1 cellular context compared by ENCODE assay signal in the genomic region with DNA sequence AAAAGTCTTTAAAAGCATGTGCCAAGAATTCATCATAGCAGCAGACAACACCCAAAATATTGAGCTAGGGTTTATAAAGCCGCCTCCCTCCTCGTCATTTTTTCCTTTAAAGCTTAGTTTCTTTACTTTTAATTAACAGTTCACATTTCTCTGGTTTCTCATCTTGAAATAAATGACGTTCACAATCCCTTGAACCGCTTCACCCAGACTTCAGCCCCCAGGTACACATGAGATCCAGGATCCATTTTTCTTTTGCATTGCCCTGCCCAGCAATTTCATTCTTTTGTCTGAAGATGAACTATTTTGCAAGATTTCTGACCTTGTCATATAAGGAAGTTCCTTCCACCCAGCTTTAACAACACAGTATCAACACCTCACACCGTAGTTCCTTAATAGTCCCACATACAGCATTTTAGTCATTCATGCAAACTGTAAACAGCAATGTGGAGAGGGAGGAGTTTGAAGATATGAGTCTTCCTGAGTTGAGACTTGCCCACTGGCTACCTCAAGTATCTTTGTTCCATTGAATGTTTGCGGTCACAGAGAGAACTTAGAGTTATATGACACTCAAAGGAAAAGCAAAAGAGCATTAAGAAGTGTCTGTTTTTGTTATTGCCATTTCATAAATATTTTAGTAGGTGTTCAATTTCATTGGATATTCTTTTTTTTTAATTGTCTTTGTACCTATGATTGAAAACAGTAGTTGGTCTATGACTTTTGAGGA.
TF ChIP-seq lines count a peak whose summit lies in the region.

No MANE protein-coding gene starts in this region.

TF ChIP-seq in K562, 482 proteins besides CTCF, POLR2A, EP300 and RAD21 (continued from another document and continues in another):
- TF ChIP-seq, protein P1, sequence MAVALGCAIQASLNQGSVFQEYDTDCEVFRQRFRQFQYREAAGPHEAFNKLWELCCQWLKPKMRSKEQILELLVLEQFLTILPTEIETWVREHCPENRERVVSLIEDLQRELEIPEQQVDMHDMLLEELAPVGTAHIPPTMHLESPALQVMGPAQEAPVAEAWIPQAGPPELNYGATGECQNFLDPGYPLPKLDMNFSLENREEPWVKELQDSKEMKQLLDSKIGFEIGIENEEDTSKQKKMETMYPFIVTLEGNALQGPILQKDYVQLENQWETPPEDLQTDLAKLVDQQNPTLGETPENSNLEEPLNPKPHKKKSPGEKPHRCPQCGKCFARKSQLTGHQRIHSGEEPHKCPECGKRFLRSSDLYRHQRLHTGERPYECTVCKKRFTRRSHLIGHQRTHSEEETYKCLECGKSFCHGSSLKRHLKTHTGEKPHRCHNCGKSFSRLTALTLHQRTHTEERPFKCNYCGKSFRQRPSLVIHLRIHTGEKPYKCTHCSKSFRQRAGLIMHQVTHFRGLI (CRISPR knock-in tag; IDR thresholded peaks at IDR 0.05) = no peak
- TF ChIP-seq RHOXF2B (CRISPR knock-in tag; conservative IDR thresholded peaks at IDR 0.05) (no peak), ZNF311 (CRISPR knock-in tag; IDR thresholded peaks at IDR 0.05) (no peak), SRSF1 (IDR thresholded peaks at IDR 0.05; ENCODE audit: low read depth, low read length) (no peak), EP400 (IDR thresholded peaks at IDR 0.05) (no peak), TAF15 (IDR thresholded peaks at IDR 0.05; ENCODE audit: low read depth, low read length) (no peak), RBM15 (IDR thresholded peaks at IDR 0.05; ENCODE audit: insufficient read depth, low read length) (no peak), DDX20 (tag; IDR thresholded peaks at IDR 0.05; ENCODE audit: low read depth) (no peak), ZNF217 (CRISPR knock-in tag; IDR thresholded peaks at IDR 0.05) (no peak), RBM34 (IDR thresholded peaks at IDR 0.05; ENCODE audit: borderline replicate concordance, insufficient read depth, low read length) (no peak), ZNF696 (CRISPR knock-in tag; conservative IDR thresholded peaks at IDR 0.05) (no peak), NONO (IDR thresholded peaks at IDR 0.05; ENCODE audit: low read depth in 2 of 2, low read length in 1 of 2) (no peak; a peak in 1 of 4 replicates), HNRNPK (IDR thresholded peaks at IDR 0.05; ENCODE audit: low read depth, low read length, poor library complexity, severe bottlenecking) (no peak), ZFP1 (CRISPR knock-in tag; IDR thresholded peaks at IDR 0.05) (no peak), ZNF445 (CRISPR knock-in tag; IDR thresholded peaks at IDR 0.05; ENCODE audit: low read depth) (no peak)
- TF ChIP-seq, protein P2, sequence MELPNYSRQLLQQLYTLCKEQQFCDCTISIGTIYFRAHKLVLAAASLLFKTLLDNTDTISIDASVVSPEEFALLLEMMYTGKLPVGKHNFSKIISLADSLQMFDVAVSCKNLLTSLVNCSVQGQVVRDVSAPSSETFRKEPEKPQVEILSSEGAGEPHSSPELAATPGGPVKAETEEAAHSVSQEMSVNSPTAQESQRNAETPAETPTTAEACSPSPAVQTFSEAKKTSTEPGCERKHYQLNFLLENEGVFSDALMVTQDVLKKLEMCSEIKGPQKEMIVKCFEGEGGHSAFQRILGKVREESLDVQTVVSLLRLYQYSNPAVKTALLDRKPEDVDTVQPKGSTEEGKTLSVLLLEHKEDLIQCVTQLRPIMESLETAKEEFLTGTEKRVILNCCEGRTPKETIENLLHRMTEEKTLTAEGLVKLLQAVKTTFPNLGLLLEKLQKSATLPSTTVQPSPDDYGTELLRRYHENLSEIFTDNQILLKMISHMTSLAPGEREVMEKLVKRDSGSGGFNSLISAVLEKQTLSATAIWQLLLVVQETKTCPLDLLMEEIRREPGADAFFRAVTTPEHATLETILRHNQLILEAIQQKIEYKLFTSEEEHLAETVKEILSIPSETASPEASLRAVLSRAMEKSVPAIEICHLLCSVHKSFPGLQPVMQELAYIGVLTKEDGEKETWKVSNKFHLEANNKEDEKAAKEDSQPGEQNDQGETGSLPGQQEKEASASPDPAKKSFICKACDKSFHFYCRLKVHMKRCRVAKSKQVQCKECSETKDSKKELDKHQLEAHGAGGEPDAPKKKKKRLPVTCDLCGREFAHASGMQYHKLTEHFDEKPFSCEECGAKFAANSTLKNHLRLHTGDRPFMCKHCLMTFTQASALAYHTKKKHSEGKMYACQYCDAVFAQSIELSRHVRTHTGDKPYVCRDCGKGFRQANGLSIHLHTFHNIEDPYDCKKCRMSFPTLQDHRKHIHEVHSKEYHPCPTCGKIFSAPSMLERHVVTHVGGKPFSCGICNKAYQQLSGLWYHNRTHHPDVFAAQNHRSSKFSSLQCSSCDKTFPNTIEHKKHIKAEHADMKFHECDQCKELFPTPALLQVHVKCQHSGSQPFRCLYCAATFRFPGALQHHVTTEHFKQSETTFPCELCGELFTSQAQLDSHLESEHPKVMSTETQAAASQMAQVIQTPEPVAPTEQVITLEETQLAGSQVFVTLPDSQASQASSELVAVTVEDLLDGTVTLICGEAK (IDR thresholded peaks at IDR 0.05) = no peak
- TF ChIP-seq, protein P2 (CRISPR knock-in tag; IDR thresholded peaks at IDR 0.05) = no peak
- TF ChIP-seq, protein P3, sequence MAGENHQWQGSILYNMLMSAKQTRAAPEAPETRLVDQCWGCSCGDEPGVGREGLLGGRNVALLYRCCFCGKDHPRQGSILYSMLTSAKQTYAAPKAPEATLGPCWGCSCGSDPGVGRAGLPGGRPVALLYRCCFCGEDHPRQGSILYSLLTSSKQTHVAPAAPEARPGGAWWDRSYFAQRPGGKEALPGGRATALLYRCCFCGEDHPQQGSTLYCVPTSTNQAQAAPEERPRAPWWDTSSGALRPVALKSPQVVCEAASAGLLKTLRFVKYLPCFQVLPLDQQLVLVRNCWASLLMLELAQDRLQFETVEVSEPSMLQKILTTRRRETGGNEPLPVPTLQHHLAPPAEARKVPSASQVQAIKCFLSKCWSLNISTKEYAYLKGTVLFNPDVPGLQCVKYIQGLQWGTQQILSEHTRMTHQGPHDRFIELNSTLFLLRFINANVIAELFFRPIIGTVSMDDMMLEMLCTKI (IDR thresholded peaks at IDR 0.05; ENCODE audit: partially characterized antibody) = no peak
- TF ChIP-seq, protein P4, sequence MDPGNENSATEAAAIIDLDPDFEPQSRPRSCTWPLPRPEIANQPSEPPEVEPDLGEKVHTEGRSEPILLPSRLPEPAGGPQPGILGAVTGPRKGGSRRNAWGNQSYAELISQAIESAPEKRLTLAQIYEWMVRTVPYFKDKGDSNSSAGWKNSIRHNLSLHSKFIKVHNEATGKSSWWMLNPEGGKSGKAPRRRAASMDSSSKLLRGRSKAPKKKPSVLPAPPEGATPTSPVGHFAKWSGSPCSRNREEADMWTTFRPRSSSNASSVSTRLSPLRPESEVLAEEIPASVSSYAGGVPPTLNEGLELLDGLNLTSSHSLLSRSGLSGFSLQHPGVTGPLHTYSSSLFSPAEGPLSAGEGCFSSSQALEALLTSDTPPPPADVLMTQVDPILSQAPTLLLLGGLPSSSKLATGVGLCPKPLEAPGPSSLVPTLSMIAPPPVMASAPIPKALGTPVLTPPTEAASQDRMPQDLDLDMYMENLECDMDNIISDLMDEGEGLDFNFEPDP (CRISPR knock-in tag; IDR thresholded peaks at IDR 0.05) = no peak
- TF ChIP-seq, protein P5, sequence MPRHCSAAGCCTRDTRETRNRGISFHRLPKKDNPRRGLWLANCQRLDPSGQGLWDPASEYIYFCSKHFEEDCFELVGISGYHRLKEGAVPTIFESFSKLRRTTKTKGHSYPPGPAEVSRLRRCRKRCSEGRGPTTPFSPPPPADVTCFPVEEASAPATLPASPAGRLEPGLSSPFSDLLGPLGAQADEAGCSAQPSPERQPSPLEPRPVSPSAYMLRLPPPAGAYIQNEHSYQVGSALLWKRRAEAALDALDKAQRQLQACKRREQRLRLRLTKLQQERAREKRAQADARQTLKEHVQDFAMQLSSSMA (CRISPR knock-in tag; IDR thresholded peaks at IDR 0.05) = no peak
- TF ChIP-seq, protein P6, sequence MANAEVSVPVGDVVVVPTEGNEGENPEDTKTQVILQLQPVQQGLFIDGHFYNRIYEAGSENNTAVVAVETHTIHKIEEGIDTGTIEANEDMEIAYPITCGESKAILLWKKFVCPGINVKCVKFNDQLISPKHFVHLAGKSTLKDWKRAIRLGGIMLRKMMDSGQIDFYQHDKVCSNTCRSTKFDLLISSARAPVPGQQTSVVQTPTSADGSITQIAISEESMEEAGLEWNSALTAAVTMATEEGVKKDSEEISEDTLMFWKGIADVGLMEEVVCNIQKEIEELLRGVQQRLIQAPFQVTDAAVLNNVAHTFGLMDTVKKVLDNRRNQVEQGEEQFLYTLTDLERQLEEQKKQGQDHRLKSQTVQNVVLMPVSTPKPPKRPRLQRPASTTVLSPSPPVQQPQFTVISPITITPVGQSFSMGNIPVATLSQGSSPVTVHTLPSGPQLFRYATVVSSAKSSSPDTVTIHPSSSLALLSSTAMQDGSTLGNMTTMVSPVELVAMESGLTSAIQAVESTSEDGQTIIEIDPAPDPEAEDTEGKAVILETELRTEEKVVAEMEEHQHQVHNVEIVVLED (CRISPR knock-in tag; IDR thresholded peaks at IDR 0.05) = no peak
- TF ChIP-seq, protein P7, sequence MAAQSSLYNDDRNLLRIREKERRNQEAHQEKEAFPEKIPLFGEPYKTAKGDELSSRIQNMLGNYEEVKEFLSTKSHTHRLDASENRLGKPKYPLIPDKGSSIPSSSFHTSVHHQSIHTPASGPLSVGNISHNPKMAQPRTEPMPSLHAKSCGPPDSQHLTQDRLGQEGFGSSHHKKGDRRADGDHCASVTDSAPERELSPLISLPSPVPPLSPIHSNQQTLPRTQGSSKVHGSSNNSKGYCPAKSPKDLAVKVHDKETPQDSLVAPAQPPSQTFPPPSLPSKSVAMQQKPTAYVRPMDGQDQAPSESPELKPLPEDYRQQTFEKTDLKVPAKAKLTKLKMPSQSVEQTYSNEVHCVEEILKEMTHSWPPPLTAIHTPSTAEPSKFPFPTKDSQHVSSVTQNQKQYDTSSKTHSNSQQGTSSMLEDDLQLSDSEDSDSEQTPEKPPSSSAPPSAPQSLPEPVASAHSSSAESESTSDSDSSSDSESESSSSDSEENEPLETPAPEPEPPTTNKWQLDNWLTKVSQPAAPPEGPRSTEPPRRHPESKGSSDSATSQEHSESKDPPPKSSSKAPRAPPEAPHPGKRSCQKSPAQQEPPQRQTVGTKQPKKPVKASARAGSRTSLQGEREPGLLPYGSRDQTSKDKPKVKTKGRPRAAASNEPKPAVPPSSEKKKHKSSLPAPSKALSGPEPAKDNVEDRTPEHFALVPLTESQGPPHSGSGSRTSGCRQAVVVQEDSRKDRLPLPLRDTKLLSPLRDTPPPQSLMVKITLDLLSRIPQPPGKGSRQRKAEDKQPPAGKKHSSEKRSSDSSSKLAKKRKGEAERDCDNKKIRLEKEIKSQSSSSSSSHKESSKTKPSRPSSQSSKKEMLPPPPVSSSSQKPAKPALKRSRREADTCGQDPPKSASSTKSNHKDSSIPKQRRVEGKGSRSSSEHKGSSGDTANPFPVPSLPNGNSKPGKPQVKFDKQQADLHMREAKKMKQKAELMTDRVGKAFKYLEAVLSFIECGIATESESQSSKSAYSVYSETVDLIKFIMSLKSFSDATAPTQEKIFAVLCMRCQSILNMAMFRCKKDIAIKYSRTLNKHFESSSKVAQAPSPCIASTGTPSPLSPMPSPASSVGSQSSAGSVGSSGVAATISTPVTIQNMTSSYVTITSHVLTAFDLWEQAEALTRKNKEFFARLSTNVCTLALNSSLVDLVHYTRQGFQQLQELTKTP (IDR thresholded peaks at IDR 0.05; ENCODE audit: low read depth in 1 of 2, partially characterized antibody in 2 of 2) = peak in 1 of 2 experiments; percentile 37
- TF ChIP-seq, protein P8, sequence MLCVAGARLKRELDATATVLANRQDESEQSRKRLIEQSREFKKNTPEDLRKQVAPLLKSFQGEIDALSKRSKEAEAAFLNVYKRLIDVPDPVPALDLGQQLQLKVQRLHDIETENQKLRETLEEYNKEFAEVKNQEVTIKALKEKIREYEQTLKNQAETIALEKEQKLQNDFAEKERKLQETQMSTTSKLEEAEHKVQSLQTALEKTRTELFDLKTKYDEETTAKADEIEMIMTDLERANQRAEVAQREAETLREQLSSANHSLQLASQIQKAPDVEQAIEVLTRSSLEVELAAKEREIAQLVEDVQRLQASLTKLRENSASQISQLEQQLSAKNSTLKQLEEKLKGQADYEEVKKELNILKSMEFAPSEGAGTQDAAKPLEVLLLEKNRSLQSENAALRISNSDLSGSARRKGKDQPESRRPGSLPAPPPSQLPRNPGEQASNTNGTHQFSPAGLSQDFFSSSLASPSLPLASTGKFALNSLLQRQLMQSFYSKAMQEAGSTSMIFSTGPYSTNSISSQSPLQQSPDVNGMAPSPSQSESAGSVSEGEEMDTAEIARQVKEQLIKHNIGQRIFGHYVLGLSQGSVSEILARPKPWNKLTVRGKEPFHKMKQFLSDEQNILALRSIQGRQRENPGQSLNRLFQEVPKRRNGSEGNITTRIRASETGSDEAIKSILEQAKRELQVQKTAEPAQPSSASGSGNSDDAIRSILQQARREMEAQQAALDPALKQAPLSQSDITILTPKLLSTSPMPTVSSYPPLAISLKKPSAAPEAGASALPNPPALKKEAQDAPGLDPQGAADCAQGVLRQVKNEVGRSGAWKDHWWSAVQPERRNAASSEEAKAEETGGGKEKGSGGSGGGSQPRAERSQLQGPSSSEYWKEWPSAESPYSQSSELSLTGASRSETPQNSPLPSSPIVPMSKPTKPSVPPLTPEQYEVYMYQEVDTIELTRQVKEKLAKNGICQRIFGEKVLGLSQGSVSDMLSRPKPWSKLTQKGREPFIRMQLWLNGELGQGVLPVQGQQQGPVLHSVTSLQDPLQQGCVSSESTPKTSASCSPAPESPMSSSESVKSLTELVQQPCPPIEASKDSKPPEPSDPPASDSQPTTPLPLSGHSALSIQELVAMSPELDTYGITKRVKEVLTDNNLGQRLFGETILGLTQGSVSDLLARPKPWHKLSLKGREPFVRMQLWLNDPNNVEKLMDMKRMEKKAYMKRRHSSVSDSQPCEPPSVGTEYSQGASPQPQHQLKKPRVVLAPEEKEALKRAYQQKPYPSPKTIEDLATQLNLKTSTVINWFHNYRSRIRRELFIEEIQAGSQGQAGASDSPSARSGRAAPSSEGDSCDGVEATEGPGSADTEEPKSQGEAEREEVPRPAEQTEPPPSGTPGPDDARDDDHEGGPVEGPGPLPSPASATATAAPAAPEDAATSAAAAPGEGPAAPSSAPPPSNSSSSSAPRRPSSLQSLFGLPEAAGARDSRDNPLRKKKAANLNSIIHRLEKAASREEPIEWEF (CRISPR knock-in tag; IDR thresholded peaks at IDR 0.05) = no peak
